Comparison of ENCODE assay signal across 15 cellular contexts in genomic region chr7:43076606-43077005, GRCh38. TPM values are rescaled to one million over a fixed set of nuclear protein-coding genes. Genes with fewer than 3 reads are reported as not detected.
A peak's percentile ranks its signal among the peaks of the same experiment; 100 is the strongest.
DNase-seq lines count a peak whose midpoint lies in the region; ATAC-seq and TF ChIP-seq lines count a peak whose summit lies in the region.
"Had no signal": no experiment of that assay in that cellular context is flagged by ENCODE, and none has a peak within 500 bp of the region (broad histone marks: within the 10 kb centered on the region; RNA-seq: fewer than 3 reads in every experiment).

No MANE protein-coding gene starts in this region.

- H3K36me3 Mint-ChIP-seq in activated naive CD8-positive, alpha-beta T cell treated with anti-CD3 and anti-CD28 coated beads, Interleukin-2, amount 50 U/mL, for 24 hours (ENCODE audit: low read depth): no peaks in the 10 kb centered on the region
- no peaks in the 10 kb centered on the region for H3K36me3 Mint-ChIP-seq in activated naive CD8-positive, alpha-beta T cell treated with anti-CD3 and anti-CD28 coated beads for 36 hours
- H3K36me3 Mint-ChIP-seq in activated B cell treated with CpG ODN at 0.5 μM for 24 hours (ENCODE audit: low read depth): no peaks in the 10 kb centered on the region
- H3K36me3 Mint-ChIP-seq: CD8-positive, alpha-beta T cell had no signal

- POLR2A ChIA-PET in activated B cell treated with CpG ODN at 0.5 μM for 24 hours (lab: Charles Lee): interaction anchor here (0.6 kb wide), 1 partner anchor 758 kb away, joined by 5 read pairs; no protein-coding TSS in a partner anchor

- H3K27ac Mint-ChIP-seq in activated naive CD8-positive, alpha-beta T cell treated with anti-CD3 and anti-CD28 coated beads, Interleukin-2, amount 50 U/mL, for 24 hours: peak overlapping the region; percentile 16
- no peak overlapping the region for H3K27ac Mint-ChIP-seq in activated naive CD8-positive, alpha-beta T cell treated with anti-CD3 and anti-CD28 coated beads for 36 hours
- peak overlapping the region; percentile 16 for H3K27ac Mint-ChIP-seq in activated B cell treated with CpG ODN at 0.5 μM for 24 hours
- H3K27ac Mint-ChIP-seq: CD8-positive, alpha-beta T cell had no signal

- no peak for DNase-seq in activated naive CD8-positive, alpha-beta T cell treated with anti-CD3 and anti-CD28 coated beads, Interleukin-2, amount 50 U/mL, for 24 hours
- DNase-seq in activated naive CD8-positive, alpha-beta T cell treated with anti-CD3 and anti-CD28 coated beads for 36 hours: no peak
- DNase-seq in activated B cell treated with CpG ODN at 0.5 μM for 24 hours: no peak
- DNase-seq in HCEC 1CT: no peak
- DNase-seq in SKM-1 treated with dmso at 0.1 percent for 144 hours (lab: John Stamatoyannopoulos, UW; ENCODE audit: unreplicated experiment): no peak
- DNase-seq: CD8-positive, alpha-beta T cell; NCI-H1436 treated with DMSO at 0.1 percent for 48 hours; NCI-H2081; NCI-H524 treated with DMSO at 0.1 percent for 48 hours; NK-92 treated with Interleukin-12 subunit alpha and Interleukin-12 subunit beta, amount 100 ng/mL, for 24 hours; PC-9 had no signal

- no peak overlapping the region for H3K4me3 Mint-ChIP-seq in activated naive CD8-positive, alpha-beta T cell treated with anti-CD3 and anti-CD28 coated beads, Interleukin-2, amount 50 U/mL, for 24 hours
- no peak overlapping the region for H3K4me3 Mint-ChIP-seq in activated naive CD8-positive, alpha-beta T cell treated with anti-CD3 and anti-CD28 coated beads for 36 hours
- no peak overlapping the region for H3K4me3 Mint-ChIP-seq in activated B cell treated with CpG ODN at 0.5 μM for 24 hours
- H3K4me3 Mint-ChIP-seq: CD8-positive, alpha-beta T cell had no signal

- peaks cover 21% of the 10 kb centered on the region for H3K4me1 Mint-ChIP-seq in activated naive CD8-positive, alpha-beta T cell treated with anti-CD3 and anti-CD28 coated beads, Interleukin-2, amount 50 U/mL, for 24 hours
- H3K4me1 Mint-ChIP-seq in activated naive CD8-positive, alpha-beta T cell treated with anti-CD3 and anti-CD28 coated beads for 36 hours: peaks cover 8% of the 10 kb centered on the region
- peaks cover 23% of the 10 kb centered on the region for H3K4me1 Mint-ChIP-seq in activated B cell treated with CpG ODN at 0.5 μM for 24 hours

- intact Hi-C loops in activated B cell treated with CpG ODN at 0.5 μM for 24 hours (cut with micrococcal nuclease): loop anchor here (2.0 kb wide), 1 partner anchor 1194 kb away; no protein-coding TSS in a partner anchor

- CTCF ChIA-PET in activated B cell treated with CpG ODN at 0.5 μM for 24 hours (lab: Charles Lee): no interaction called here

- no peaks in the 10 kb centered on the region for H3K9me3 Mint-ChIP-seq in activated naive CD8-positive, alpha-beta T cell treated with anti-CD3 and anti-CD28 coated beads, Interleukin-2, amount 50 U/mL, for 24 hours
- no peaks in the 10 kb centered on the region for H3K9me3 Mint-ChIP-seq in activated naive CD8-positive, alpha-beta T cell treated with anti-CD3 and anti-CD28 coated beads for 36 hours
- H3K9me3 Mint-ChIP-seq in activated B cell treated with CpG ODN at 0.5 μM for 24 hours: peaks cover 4% of the 10 kb centered on the region

- no peak for TF ChIP-seq CTCF in activated B cell treated with CpG ODN at 0.5 μM for 24 hours (IDR thresholded peaks at IDR 0.05)

- no peak for ATAC-seq in activated naive CD8-positive, alpha-beta T cell treated with anti-CD3 and anti-CD28 coated beads, Interleukin-2, amount 50 U/mL, for 24 hours
- ATAC-seq in HG03175 (IDR thresholded peaks at IDR 0.05; ENCODE audit: unreplicated experiment) (peak; percentile 4), activated B cell treated with CpG ODN at 0.5 μM for 24 hours (ENCODE audit: low read depth) (no peak), HG02759 (IDR thresholded peaks at IDR 0.05; ENCODE audit: unreplicated experiment) (no peak)
- ATAC-seq: CD8-positive, alpha-beta T cell had no signal

- peaks cover 17% of the 10 kb centered on the region for H3K27me3 Mint-ChIP-seq in activated naive CD8-positive, alpha-beta T cell treated with anti-CD3 and anti-CD28 coated beads, Interleukin-2, amount 50 U/mL, for 24 hours
- H3K27me3 Mint-ChIP-seq in activated naive CD8-positive, alpha-beta T cell treated with anti-CD3 and anti-CD28 coated beads for 36 hours: peaks cover 26% of the 10 kb centered on the region
- H3K27me3 Mint-ChIP-seq in activated B cell treated with CpG ODN at 0.5 μM for 24 hours: peaks cover 8% of the 10 kb centered on the region

RNA-seq across cellular contexts. Expression of gene HECW1, which starts 35.8 kb away (rescaled TPM):
- total RNA-seq in activated naive CD8-positive, alpha-beta T cell treated with anti-CD3 and anti-CD28 coated beads for 36 hours: not detected
- total RNA-seq in activated B cell treated with CpG ODN at 0.5 μM for 24 hours: not detected in 2 replicates
- total RNA-seq: CD8-positive, alpha-beta T cell; LHCN-M2; SK-MEL-5 had no signal
